8 cellular contexts compared by ENCODE assay signal in genomic region chr5:84384604-84385575, GRCh38. TPM values are rescaled to one million over a fixed set of nuclear protein-coding genes. Genes with fewer than 3 reads are reported as not detected.
DNase-seq lines count a peak whose midpoint lies in the region; ATAC-seq and TF ChIP-seq lines count a peak whose summit lies in the region.

Gene EDIL3, minus strand, starts transcription at chr5:84384880. Its CDS starts 506 bp downstream, at chr5:84384374.

- WGBS in thyroid gland, 2 donors: 2 to 3% methylated on average over 25 to 31 of the region's 54 CpGs

- H3K27ac ChIP-seq in lower lobe of right lung: peak within 1 kb of the TSS; percentile 28
- no peak within 1 kb of the TSS for H3K27ac ChIP-seq in thyroid gland

- peaks cover 14% of the 10 kb centered on the region for H3K4me1 ChIP-seq in endocrine pancreas (ENCODE audit: control insufficient read depth, insufficient read depth, low read length)
- H3K4me1 ChIP-seq in lower lobe of right lung: peaks cover 18% of the 10 kb centered on the region
- peaks cover 3 to 23% of the 10 kb centered on the region in 2 donors for H3K4me1 ChIP-seq in thyroid gland

- H3K36me3 ChIP-seq in endocrine pancreas (ENCODE audit: control insufficient read depth, insufficient read depth, low read length) (no peaks in the 10 kb centered on the region), lower lobe of right lung (no peaks in the 10 kb centered on the region), thyroid gland (no peaks in the 10 kb centered on the region)

- no peak for TF ChIP-seq CTCF in lower lobe of right lung (IDR thresholded peaks at IDR 0.05)
- TF ChIP-seq CTCF in thyroid gland (IDR thresholded peaks at IDR 0.05): no peak

- H3K9me3 Mint-ChIP-seq in activated CD4-positive, alpha-beta memory T cell treated with anti-CD3 and anti-CD28 coated beads, Interleukin-2, amount 10 ng/mL, durations not matched to agents 7 days and 5 days: no peaks in the 10 kb centered on the region

- POLR2A ChIA-PET in activated CD4-positive, alpha-beta memory T cell treated with anti-CD3 and anti-CD28 coated beads, Interleukin-2, amount 10 ng/mL, durations not matched to agents 7 days and 5 days (lab: Charles Lee): no interaction called here

- H3K4me3 ChIP-seq in endocrine pancreas (ENCODE audit: control insufficient read depth, insufficient read depth, low read length): peak within 1 kb of the TSS; percentile 77
- peak within 1 kb of the TSS; percentile 58 for H3K4me3 ChIP-seq in lower lobe of right lung
- H3K4me3 ChIP-seq in thyroid gland (replicated peaks in 1 of 3): peak within 1 kb of the TSS in 2 of 3 donors; percentile 19 to 29

- peak; percentile 30 to 63 for ATAC-seq in lower lobe of right lung

- CTCF ChIA-PET in activated CD4-positive, alpha-beta memory T cell treated with anti-CD3 and anti-CD28 coated beads, Interleukin-2, amount 10 ng/mL, durations not matched to agents 7 days and 5 days (lab: Charles Lee): no interaction called here

- H3K9me3 ChIP-seq in endocrine pancreas (ENCODE audit: control insufficient read depth, low read length) (no peaks in the 10 kb centered on the region), lower lobe of right lung (no peaks in the 10 kb centered on the region), thyroid gland (no peaks in the 10 kb centered on the region)

- DNase-seq in Daoy (ENCODE audit: low read depth) (peak; percentile 81), NCI-H774 (lab: John Stamatoyannopoulos, UW) (peak; percentile 40), lower lobe of right lung (peak; percentile 53), thyroid gland (peak; percentile 12 to 18), SIG-M5 (lab: John Stamatoyannopoulos, UW) (no peak), NCI-H1048 (lab: John Stamatoyannopoulos, UW) (no peak)
- DNase-seq in activated CD4-positive, alpha-beta memory T cell treated with anti-CD3 and anti-CD28 coated beads, Interleukin-2, amount 10 ng/mL, durations not matched to agents 7 days and 5 days: no peak

- peaks cover 45% of the 10 kb centered on the region for H3K27me3 Mint-ChIP-seq in activated CD4-positive, alpha-beta memory T cell treated with anti-CD3 and anti-CD28 coated beads, Interleukin-2, amount 10 ng/mL, durations not matched to agents 7 days and 5 days

- H3K36me3 Mint-ChIP-seq in activated CD4-positive, alpha-beta memory T cell treated with anti-CD3 and anti-CD28 coated beads, Interleukin-2, amount 10 ng/mL, durations not matched to agents 7 days and 5 days (ENCODE audit: low read depth): no peaks in the 10 kb centered on the region

- no peak within 1 kb of the TSS for H3K4me3 Mint-ChIP-seq in activated CD4-positive, alpha-beta memory T cell treated with anti-CD3 and anti-CD28 coated beads, Interleukin-2, amount 10 ng/mL, durations not matched to agents 7 days and 5 days

- intact Hi-C loops in lower lobe of right lung (cut with DNase I): no loop called here
- intact Hi-C loops in thyroid gland (cut with DNase I): no loop called here

- no peak within 1 kb of the TSS for H3K27ac Mint-ChIP-seq in activated CD4-positive, alpha-beta memory T cell treated with anti-CD3 and anti-CD28 coated beads, Interleukin-2, amount 10 ng/mL, durations not matched to agents 7 days and 5 days

- H3K9ac ChIP-seq in endocrine pancreas (ENCODE audit: control insufficient read depth, insufficient read depth, low read length): peak within 1 kb of the TSS; percentile 85

- no peak for TF ChIP-seq POLR2A in thyroid gland (IDR thresholded peaks at IDR 0.05)

- peaks cover 13% of the 10 kb centered on the region for H3K4me1 Mint-ChIP-seq in activated CD4-positive, alpha-beta memory T cell treated with anti-CD3 and anti-CD28 coated beads, Interleukin-2, amount 10 ng/mL, durations not matched to agents 7 days and 5 days

- H3K27me3 ChIP-seq in endocrine pancreas (ENCODE audit: control insufficient read depth, insufficient read depth, low read length) (no peaks in the 10 kb centered on the region), lower lobe of right lung (ENCODE audit: low read depth) (peaks cover 28% of the 10 kb centered on the region), thyroid gland (peaks cover 10% of the 10 kb centered on the region)

RNA-seq across cellular contexts. Expression of gene EDIL3, which starts in this region (rescaled TPM):
- total RNA-seq in Daoy (2014; rRNA removed; shearing (Covaris generic)): 184 and 191 TPM in 2 replicates
- total RNA-seq in lower lobe of right lung (17.0 TPM), thyroid gland (1 to 10 TPM; 2.0 to 5.5 (median 3.3) TPM)
- total RNA-seq in activated CD4-positive, alpha-beta memory T cell treated with anti-CD3 and anti-CD28 coated beads, Interleukin-2, amount 10 ng/mL, durations not matched to agents 7 days and 5 days: not detected

Comparison
In these comparisons a context has a peak if more than half of its experiments do, and no peak if none do; other contexts are left out.
1. RNA of gene EDIL3 (total RNA-seq): 184 to 191 TPM in Daoy; 17.0 TPM in lower lobe of right lung (single experiment), 2.0 to 5.5 TPM in thyroid gland and not detected in activated CD4-positive, alpha-beta memory T cell treated with anti-CD3 and anti-CD28 coated beads, Interleukin-2, amount 10 ng/mL, durations not matched to agents 7 days and 5 days; every median in the first group is over 10 times any median in the second.
2. DNase-seq: peak in Daoy (single experiment), NCI-H774 (single experiment), lower lobe of right lung (single experiment) and thyroid gland (2 of 2); none in SIG-M5 (single experiment), activated CD4-positive, alpha-beta memory T cell treated with anti-CD3 and anti-CD28 coated beads, Interleukin-2, amount 10 ng/mL, durations not matched to agents 7 days and 5 days (single experiment) and NCI-H1048 (single experiment).
3. H3K4me3 ChIP-seq: peak in every context shown above with its lines; median percentile 77 in endocrine pancreas; 58 in lower lobe of right lung; 24 in thyroid gland.